21 cellular contexts compared by ENCODE assay signal in genomic region chr10:132866601-132867381, GRCh38.
A peak's percentile ranks its signal among the peaks of the same experiment; 100 is the strongest.
DNase-seq lines count a peak whose midpoint lies in the region; ATAC-seq, FAIRE-seq and TF ChIP-seq lines count a peak whose summit lies in the region.
"Had no signal": no experiment of that assay in that cellular context is flagged by ENCODE, and none has a peak within 500 bp of the region (broad histone marks: within the 10 kb centered on the region; RNA-seq: fewer than 3 reads in every experiment).

No MANE protein-coding gene starts in this region.

- H4K8ac ChIP-seq in H1 (ENCODE audit: extremely low read depth, insufficient read depth, low read length), result peak overlapping the region; percentile 5

- no peaks in the 10 kb centered on the region for H3K23me2 ChIP-seq in H1 (ENCODE audit: low read depth, low read length)

- CTCF ChIA-PET in activated naive CD4-positive, alpha-beta T cell treated with anti-CD3 and anti-CD28 coated beads for 36 hours (lab: Charles Lee), result no interaction called here
- CTCF ChIA-PET in H1 (lab: Charles Lee; ENCODE audit: partially characterized antibody), result no interaction called here
- CTCF ChIA-PET in activated CD8-positive, alpha-beta T cell treated with anti-CD3 and anti-CD28 coated beads, Interleukin-2, amount 10 ng/mL, durations not matched to agents 7 days and 5 days (lab: Charles Lee), result no interaction called here

- no peaks in the 10 kb centered on the region; a peak in 1 of 7 replicates for H3K27me3 ChIP-seq in H1 (replicated peaks in 1 of 4; ENCODE audit: control insufficient read depth in 3 of 4, extremely low read depth in 1 of 4, insufficient read depth in 3 of 4, low read length in 3 of 4)
- H3K27me3 ChIP-seq in neural progenitor cell, result no peaks in the 10 kb centered on the region
- H3K27me3 ChIP-seq in transverse colon, result peaks cover 11% of the 10 kb centered on the region

- H3K27me3 Mint-ChIP-seq in activated naive CD4-positive, alpha-beta T cell treated with anti-CD3 and anti-CD28 coated beads for 36 hours (ENCODE audit: low read depth), result peaks cover 12% of the 10 kb centered on the region
- peaks cover 11% of the 10 kb centered on the region for H3K27me3 Mint-ChIP-seq in neural progenitor cell (ENCODE audit: insufficient read depth, low read depth)
- peaks cover 6% of the 10 kb centered on the region for H3K27me3 Mint-ChIP-seq in activated CD8-positive, alpha-beta T cell treated with anti-CD3 and anti-CD28 coated beads, Interleukin-2, amount 10 ng/mL, durations not matched to agents 7 days and 5 days (ENCODE audit: low read depth)

- TF ChIP-seq CTCF in H1 (IDR thresholded peaks at IDR 0.05; ENCODE audit: control extremely low read depth in 1 of 3, insufficient read depth in 1 of 3, low read depth in 1 of 3, low read length in 3 of 3) (no peak), neural progenitor cell (IDR thresholded peaks at IDR 0.05) (no peak), transverse colon (IDR thresholded peaks at IDR 0.05) (no peak)

- H3K9me3 ChIP-seq in H1 (ENCODE audit: insufficient read depth in 2 of 2, low read depth in 1 of 2, low read length in 1 of 2), result no peaks in the 10 kb centered on the region
- H3K9me3 ChIP-seq in neural progenitor cell (ENCODE audit: low read depth), result no peaks in the 10 kb centered on the region
- no peaks in the 10 kb centered on the region for H3K9me3 ChIP-seq in transverse colon
- H3K9me3 ChIP-seq: psoas muscle had no signal

- H3K9ac ChIP-seq in H1 (replicated peaks in 1 of 4; ENCODE audit: extremely low read depth in 1 of 4, low read depth in 3 of 4, low read length in 3 of 4) (no peak overlapping the region), neural progenitor cell (no peak overlapping the region)

- H2AK5ac ChIP-seq in H1 (ENCODE audit: low read depth, low read length), result no peak overlapping the region

- TF ChIP-seq POLR2A in H1 (IDR thresholded peaks at IDR 0.05; ENCODE audit: control extremely low read depth in 1 of 2, low read depth in 2 of 2, low read length in 2 of 2) (no peak), transverse colon (IDR thresholded peaks at IDR 0.05) (no peak)

- H3K4me3 Mint-ChIP-seq in activated naive CD4-positive, alpha-beta T cell treated with anti-CD3 and anti-CD28 coated beads for 36 hours, result no peak overlapping the region
- no peak overlapping the region for H3K4me3 Mint-ChIP-seq in neural progenitor cell
- H3K4me3 Mint-ChIP-seq in activated CD8-positive, alpha-beta T cell treated with anti-CD3 and anti-CD28 coated beads, Interleukin-2, amount 10 ng/mL, durations not matched to agents 7 days and 5 days, result no peak overlapping the region
- H3K4me3 Mint-ChIP-seq: nephron had no signal

- no peaks in the 10 kb centered on the region for H3K36me3 Mint-ChIP-seq in activated naive CD4-positive, alpha-beta T cell treated with anti-CD3 and anti-CD28 coated beads for 36 hours (ENCODE audit: low read depth)
- no peaks in the 10 kb centered on the region for H3K36me3 Mint-ChIP-seq in neural progenitor cell
- H3K36me3 Mint-ChIP-seq in activated CD8-positive, alpha-beta T cell treated with anti-CD3 and anti-CD28 coated beads, Interleukin-2, amount 10 ng/mL, durations not matched to agents 7 days and 5 days (ENCODE audit: low read depth), result no peaks in the 10 kb centered on the region

- no peak overlapping the region for H3K4me3 ChIP-seq in H1 (ENCODE audit: extremely low read depth in 1 of 4, insufficient read depth in 2 of 4, low read depth in 3 of 4, low read length in 4 of 4)
- H3K4me3 ChIP-seq in neural progenitor cell, result no peak overlapping the region
- no peak overlapping the region for H3K4me3 ChIP-seq in transverse colon
- H3K4me3 ChIP-seq: psoas muscle had no signal

- no peak overlapping the region for H3K4ac ChIP-seq in H1 (replicated peaks; ENCODE audit: insufficient read length, low read depth, low read length)

- POLR2A ChIA-PET in H1 (lab: Charles Lee; ENCODE audit: partially characterized antibody), result no interaction called here
- POLR2A ChIA-PET in activated CD8-positive, alpha-beta T cell treated with anti-CD3 and anti-CD28 coated beads, Interleukin-2, amount 10 ng/mL, durations not matched to agents 7 days and 5 days (lab: Charles Lee), result no interaction called here

- peaks cover 0 to 3% (median 1%) of the 10 kb centered on the region in 4 experiments; a peak in 2 of 7 replicates for H3K4me1 ChIP-seq in H1 (replicated peaks in 1 of 4; ENCODE audit: control insufficient read depth in 3 of 4, insufficient read depth in 4 of 4, low read length in 3 of 4)
- no peaks in the 10 kb centered on the region for H3K4me1 ChIP-seq in neural progenitor cell
- H3K4me1 ChIP-seq in transverse colon, result peaks cover 0 to 3% (median 0%) of the 10 kb centered on the region in 4 donors
- H3K4me1 ChIP-seq: psoas muscle had no signal

- in situ Hi-C loops in transverse colon (cut with MboI; ENCODE audit: low pct_ligation_motif_present in 1 of 4, low pct_unique_long_range_greater_than_20kb in 1 of 4, low sequenced_read_pairs in 3 of 4), result no loop called here

- intact Hi-C loops in activated naive CD4-positive, alpha-beta T cell treated with anti-CD3 and anti-CD28 coated beads for 36 hours (cut with micrococcal nuclease), result no loop called here
- intact Hi-C loops in transverse colon (cut with DNase I; ENCODE audit: low total_unique reads), result no loop called here

- no peak overlapping the region for H3K56ac ChIP-seq in H1 (replicated peaks; ENCODE audit: insufficient read length, low read depth, low read length)

- H3K79me2 ChIP-seq in H1 (ENCODE audit: control insufficient read depth in 1 of 2, insufficient read depth in 2 of 2, low read length in 2 of 2), result no peaks in the 10 kb centered on the region
- no peaks in the 10 kb centered on the region for H3K79me2 ChIP-seq in neural progenitor cell (ENCODE audit: low read depth)

- H2BK5ac ChIP-seq in H1 (ENCODE audit: low read depth, low read length), result no peak overlapping the region; the same call in 1 of the 2 replicates

- no peak for FAIRE-seq in H1 (lab: Jason Lieb, UNC)
- FAIRE-seq: frontal cortex had no signal

- no peak overlapping the region for H4K5ac ChIP-seq in H1 (ENCODE audit: insufficient read length, low read depth, low read length)

- H3K23ac ChIP-seq in H1 (ENCODE audit: insufficient read length), result no peak overlapping the region

- H3K9me3 Mint-ChIP-seq in activated naive CD4-positive, alpha-beta T cell treated with anti-CD3 and anti-CD28 coated beads for 36 hours, result no peaks in the 10 kb centered on the region
- H3K9me3 Mint-ChIP-seq in neural progenitor cell, result peaks cover 9% of the 10 kb centered on the region
- no peaks in the 10 kb centered on the region for H3K9me3 Mint-ChIP-seq in activated CD8-positive, alpha-beta T cell treated with anti-CD3 and anti-CD28 coated beads, Interleukin-2, amount 10 ng/mL, durations not matched to agents 7 days and 5 days (ENCODE audit: insufficient read depth)
- H3K9me3 Mint-ChIP-seq: activated T-helper 2 cell treated with anti-CD3 and anti-CD28 coated beads, Interferon-gamma antibody, Interleukin-2, Interleukin-4, amounts not matched to agents 10 μg/mL and 5 μg/mL and 100 μg/mL, durations not matched to agents 14 hours and 24 hours and 36 hours had no signal

- H3K18ac ChIP-seq in H1 (ENCODE audit: extremely low read depth, low read length), result no peak overlapping the region

- no peak overlapping the region for H3K27ac Mint-ChIP-seq in activated naive CD4-positive, alpha-beta T cell treated with anti-CD3 and anti-CD28 coated beads for 36 hours
- H3K27ac Mint-ChIP-seq in neural progenitor cell, result peak overlapping the region; percentile 8
- H3K27ac Mint-ChIP-seq in activated CD8-positive, alpha-beta T cell treated with anti-CD3 and anti-CD28 coated beads, Interleukin-2, amount 10 ng/mL, durations not matched to agents 7 days and 5 days, result no peak overlapping the region
- H3K27ac Mint-ChIP-seq: activated T-helper 2 cell treated with anti-CD3 and anti-CD28 coated beads, Interferon-gamma antibody, Interleukin-2, Interleukin-4, amounts not matched to agents 10 μg/mL and 5 μg/mL and 100 μg/mL, durations not matched to agents 14 hours and 24 hours and 36 hours; nephron had no signal

- TF ChIP-seq EP300 in H1 (IDR thresholded peaks at IDR 0.05; ENCODE audit: borderline replicate concordance in 1 of 2, low read depth in 2 of 2, low read length in 2 of 2) (no peak), transverse colon (IDR thresholded peaks at IDR 0.05; ENCODE audit: low read depth) (no peak)

- H3F3A ChIP-seq in neural progenitor cell (ENCODE audit: low read depth), result no peaks in the 10 kb centered on the region

- no peak overlapping the region for H2BK120ac ChIP-seq in H1 (replicated peaks; ENCODE audit: low read depth, low read length)

- peak; percentile 7 for DNase-seq in activated naive CD4-positive, alpha-beta T cell treated with anti-CD3 and anti-CD28 coated beads, Interleukin-2, amount 50 U/mL, for 16 hours
- DNase-seq in activated naive CD4-positive, alpha-beta T cell treated with anti-CD3 and anti-CD28 coated beads for 36 hours, result no peak
- peak in 1 of 2 experiments; percentile 46 for DNase-seq in H1 (ENCODE audit: low read depth in 1 of 2, low spot score in 2 of 2)
- DNase-seq in neural progenitor cell (ENCODE audit: low spot score), result no peak
- DNase-seq in transverse colon, result peak; percentile 1
- no peak for DNase-seq in NK-92 treated with Interleukin-12 subunit alpha and Interleukin-12 subunit beta, amount 100 ng/mL, for 24 hours (lab: John Stamatoyannopoulos, UW)
- no peak for DNase-seq in NCI-H1930 (lab: John Stamatoyannopoulos, UW)
- DNase-seq in activated CD8-positive, alpha-beta T cell treated with anti-CD3 and anti-CD28 coated beads, Interleukin-2, amount 10 ng/mL, durations not matched to agents 7 days and 5 days, result no peak
- DNase-seq: ACHN, DMS 273 treated with DMSO at 0.1 percent for 48 hours, hippocampal formation, NCI-H1105, NCI-H2081 treated with DMSO at 0.1 percent for 48 hours, NCI-H510A treated with DMSO at 0.1 percent for 48 hours, T-helper 9 cell had no signal

- peak overlapping the region; percentile 60; the same call in 1 of the 2 replicates for H2BK12ac ChIP-seq in H1 (ENCODE audit: low read depth, low read length)

- no peak overlapping the region for H2BK20ac ChIP-seq in H1 (ENCODE audit: low read length)

- WGBS in H1 (ENCODE audit: extremely low coverage in 1 of 2, insufficient coverage in 1 of 2, insufficient read length in 1 of 2, insufficient replicate concordance in 2 of 2, low coverage in 1 of 2, low lambda C conversion rate in 2 of 2, missing lambda C conversion rate in 1 of 2), 2 experiments, result 90% methylated on average over 19 of the region's 29 CpGs; no CpG with 5 or more reads in 1 of the 2 experiments
- WGBS in transverse colon (ENCODE audit: low coverage in 1 of 2), 2 donors, result 81% methylated on average over 29 of the region's 29 CpGs; no CpG with 5 or more reads in 1 of the 2 donors

- TF ChIP-seq RAD21 in H1 (IDR thresholded peaks at IDR 0.05 in 1 of 2, conservative IDR thresholded peaks at IDR 0.05 in 1 of 2; ENCODE audit: low read depth in 2 of 2, low read length in 2 of 2), result no peak

- H2AFZ ChIP-seq in H1 (ENCODE audit: low read length), result no peak overlapping the region
- H2AFZ ChIP-seq in neural progenitor cell (replicated peaks), result no peak overlapping the region

- no peak overlapping the region for H3K4me2 ChIP-seq in H1 (ENCODE audit: insufficient read depth in 1 of 2, low read depth in 2 of 2, low read length in 2 of 2)
- no peak overlapping the region for H3K4me2 ChIP-seq in neural progenitor cell

- no peak overlapping the region for H4K91ac ChIP-seq in H1 (replicated peaks; ENCODE audit: insufficient read length, low read length)

- H3K4me1 Mint-ChIP-seq in activated naive CD4-positive, alpha-beta T cell treated with anti-CD3 and anti-CD28 coated beads for 36 hours (ENCODE audit: low read depth), result peaks cover 13% of the 10 kb centered on the region
- peaks cover 13% of the 10 kb centered on the region for H3K4me1 Mint-ChIP-seq in neural progenitor cell
- H3K4me1 Mint-ChIP-seq in activated CD8-positive, alpha-beta T cell treated with anti-CD3 and anti-CD28 coated beads, Interleukin-2, amount 10 ng/mL, durations not matched to agents 7 days and 5 days (ENCODE audit: low read depth), result peaks cover 13% of the 10 kb centered on the region

- H3K27ac ChIP-seq in H1 (ENCODE audit: low read depth, low read length) (no peak overlapping the region), neural progenitor cell (no peak overlapping the region), transverse colon (no peak overlapping the region)
- H3K27ac ChIP-seq: psoas muscle, RWPE1 had no signal

- no peak overlapping the region for H3K14ac ChIP-seq in H1 (ENCODE audit: insufficient read length)

- H3K36me3 ChIP-seq in H1 (ENCODE audit: control insufficient read depth in 2 of 4, insufficient read depth in 4 of 4, low read length in 3 of 4), result no peaks in the 10 kb centered on the region
- no peaks in the 10 kb centered on the region for H3K36me3 ChIP-seq in neural progenitor cell
- H3K36me3 ChIP-seq in transverse colon, result no peaks in the 10 kb centered on the region

- H3K79me1 ChIP-seq in H1 (ENCODE audit: low read depth, low read length), result no peaks in the 10 kb centered on the region

- H2BK15ac ChIP-seq in H1 (ENCODE audit: low read length), result peak overlapping the region; percentile 18; the same call in 1 of the 2 replicates

- no peak for ATAC-seq in activated CD8-positive, alpha-beta T cell treated with anti-CD3 and anti-CD28 coated beads, Interleukin-2, amount 10 ng/mL, durations not matched to agents 7 days and 5 days
- ATAC-seq: activated CD4-positive, CD25-positive, alpha-beta regulatory T cell treated with anti-CD3 and anti-CD28 coated beads, Interleukin-2, amount 50 U/mL, for 24 hours; psoas muscle had no signal

- H4K20me1 ChIP-seq in H1 (replicated peaks in 1 of 2; ENCODE audit: control insufficient read depth in 1 of 2, insufficient read depth in 2 of 2, low read length in 2 of 2) (no peaks in the 10 kb centered on the region), neural progenitor cell (ENCODE audit: low read depth) (no peaks in the 10 kb centered on the region)

Comparison
In these comparisons a context has a peak if more than half of its experiments do, and no peak if none do; other contexts are left out.
1. DNase-seq: peak in activated naive CD4-positive, alpha-beta T cell treated with anti-CD3 and anti-CD28 coated beads, Interleukin-2, amount 50 U/mL, for 16 hours (single experiment) and transverse colon (single experiment); none in activated naive CD4-positive, alpha-beta T cell treated with anti-CD3 and anti-CD28 coated beads for 36 hours (single experiment), neural progenitor cell (single experiment), NK-92 treated with Interleukin-12 subunit alpha and Interleukin-12 subunit beta, amount 100 ng/mL, for 24 hours (single experiment), NCI-H1930 (0 of 2) and activated CD8-positive, alpha-beta T cell treated with anti-CD3 and anti-CD28 coated beads, Interleukin-2, amount 10 ng/mL, durations not matched to agents 7 days and 5 days (single experiment).